18 cellular contexts compared by ENCODE assay signal in genomic region chr7:112186300-112186699, GRCh38.
"Had no signal": no experiment of that assay in that cellular context is flagged by ENCODE, and none has a peak within 500 bp of the region (broad histone marks: within the 10 kb centered on the region; RNA-seq: fewer than 3 reads in every experiment).

No MANE protein-coding gene starts in this region.

- H3K27ac ChIP-seq: parathyroid adenoma, prostate gland, thoracic aorta, transverse colon had no signal

- ATAC-seq: effector memory CD8-positive, alpha-beta T cell; naive thymus-derived CD4-positive, alpha-beta T cell; sciatic nerve; stimulated activated naive B cell treated with anti-CD40 and anti-IgM and Interleukin-4, amounts not matched to agents 10 μg/mL and 1 μg/mL and 100 μg/mL, for 72 hours; stimulated activated naive CD8-positive, alpha-beta T cell treated with anti-CD3 and anti-CD28 coated beads, Interleukin-15, amount 100 ng/mL, for 72 hours had no signal

- H3K4me3 ChIP-seq: prostate gland, skin epidermis, thoracic aorta, transverse colon had no signal

- H3K4me1 ChIP-seq: parathyroid adenoma, prostate gland had no signal

- H3K27me3 ChIP-seq: transverse colon had no signal

- H3K9me3 ChIP-seq: prostate gland, thoracic aorta, transverse colon had no signal

- H3K9ac ChIP-seq: parathyroid adenoma had no signal

- FAIRE-seq: frontal cortex had no signal

- H3K36me3 ChIP-seq: prostate gland, thoracic aorta, transverse colon had no signal

- H3K79me2 ChIP-seq: parathyroid adenoma had no signal

- H2AFZ ChIP-seq: parathyroid adenoma had no signal

- DNase-seq: cortex of kidney; effector memory CD8-positive, alpha-beta T cell; erythroblast; islet precursor cell; mammary epithelial cell; naive thymus-derived CD4-positive, alpha-beta T cell; nephron progenitor cell; stimulated activated CD4-positive, alpha-beta T cell treated with anti-CD3 and anti-CD28 coated beads, Interleukin-2, amount 100 ng/mL, for 24 hours; stimulated activated CD4-positive, alpha-beta T cell treated with anti-CD3 and anti-CD28 coated beads, Interleukin-4, amount 100 ng/mL, for 4 hours; stimulated activated naive B cell treated with anti-CD40 and anti-IgM and Interleukin-4, amounts not matched to agents 10 μg/mL and 1 μg/mL and 100 μg/mL, for 72 hours; stimulated activated naive CD8-positive, alpha-beta T cell treated with anti-CD3 and anti-CD28 coated beads, Interleukin-15, amount 100 ng/mL, for 72 hours; transverse colon had no signal
